Comparison of ENCODE assay signal across 9 cellular contexts in the genomic region with DNA sequence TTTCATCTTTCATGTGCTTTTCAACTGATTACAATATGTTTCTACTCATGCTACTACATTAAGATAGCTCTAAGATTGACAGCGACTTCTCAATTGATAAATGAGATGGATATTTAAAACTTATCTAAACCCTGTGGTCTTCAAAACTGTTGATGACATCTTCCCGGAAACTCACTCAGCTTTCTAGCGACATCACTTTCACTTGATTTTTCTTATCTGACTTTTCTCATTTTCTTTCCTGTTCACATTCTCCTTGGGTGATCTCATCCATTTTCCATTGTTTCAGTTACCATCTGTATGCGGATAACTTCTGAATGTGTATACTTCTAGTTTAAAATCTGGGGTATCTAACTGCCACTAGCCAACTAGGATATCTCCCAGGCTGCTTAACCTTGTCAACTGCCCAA. TPM values are rescaled to one million over a fixed set of nuclear protein-coding genes. Genes with fewer than 3 reads are reported as not detected.
DNase-seq lines count a peak whose midpoint lies in the region; ATAC-seq, FAIRE-seq and TF ChIP-seq lines count a peak whose summit lies in the region.
"Had no signal": no experiment of that assay in that cellular context is flagged by ENCODE, and none has a peak within 500 bp of the region (broad histone marks: within the 10 kb centered on the region; RNA-seq: fewer than 3 reads in every experiment).

No MANE protein-coding gene starts in this region.

- no peaks in the 10 kb centered on the region for H3K9me3 Mint-ChIP-seq in activated T-helper 17 cell treated with anti-CD3 and anti-CD28 coated beads, Interleukin-2, amount 50 U/mL, for 72 hours

- no peak for FAIRE-seq in GM12891 (lab: Jason Lieb, UNC)

- TF ChIP-seq POLR2A in GM12891 (IDR thresholded peaks at IDR 0.05; ENCODE audit: low read depth, low read length), result no peak

- intact Hi-C loops in posterior cingulate gyrus (cut with DNase I), result no loop called here

- peak; percentile 52 for DNase-seq in A172 (ENCODE audit: low spot score)
- DNase-seq in HT1080 (ENCODE audit: low read depth), result peak; percentile 52
- DNase-seq in hepatic stellate cell (ENCODE audit: low spot score), result peak; percentile 35
- DNase-seq in ureter (ENCODE audit: low spot score), result no peak
- DNase-seq in GM12891 (ENCODE audit: insufficient read length, low spot score), result no peak
- DNase-seq in posterior cingulate gyrus, result no peak
- DNase-seq in KG1 (lab: John Stamatoyannopoulos, UW), result no peak
- DNase-seq: nucleus accumbens had no signal

- H3K36me3 Mint-ChIP-seq in activated T-helper 17 cell treated with anti-CD3 and anti-CD28 coated beads, Interleukin-2, amount 50 U/mL, for 72 hours (ENCODE audit: low read depth), result peaks cover 90% of the 10 kb centered on the region

- ATAC-seq in activated T-helper 17 cell treated with anti-CD3 and anti-CD28 coated beads, Interleukin-2, amount 50 U/mL, for 72 hours (replicated peaks), result no peak

- H3K27me3 Mint-ChIP-seq in activated T-helper 17 cell treated with anti-CD3 and anti-CD28 coated beads, Interleukin-2, amount 50 U/mL, for 72 hours, result no peaks in the 10 kb centered on the region

- peak overlapping the region; percentile 84 for H3K27ac Mint-ChIP-seq in activated T-helper 17 cell treated with anti-CD3 and anti-CD28 coated beads, Interleukin-2, amount 50 U/mL, for 72 hours

- peak overlapping the region; percentile 100 for H3K4me3 Mint-ChIP-seq in activated T-helper 17 cell treated with anti-CD3 and anti-CD28 coated beads, Interleukin-2, amount 50 U/mL, for 72 hours

- H3K4me1 Mint-ChIP-seq in activated T-helper 17 cell treated with anti-CD3 and anti-CD28 coated beads, Interleukin-2, amount 50 U/mL, for 72 hours, result peaks cover 26% of the 10 kb centered on the region

TF ChIP-seq in GM12891, 5 proteins besides CTCF, POLR2A, EP300 and RAD21:
- TF ChIP-seq POU2F2 (IDR thresholded peaks at IDR 0.05; ENCODE audit: low read depth, low read length), result no peak
- TF ChIP-seq TAF1 (IDR thresholded peaks at IDR 0.05; ENCODE audit: low read depth, low read length), result no peak
- TF ChIP-seq PAX5 (IDR thresholded peaks at IDR 0.05; ENCODE audit: insufficient read depth, low read length, severe bottlenecking), result no peak
- no peak for TF ChIP-seq POLR2AphosphoS5 (IDR thresholded peaks at IDR 0.05; ENCODE audit: low read depth, low read length)
- TF ChIP-seq SPI1 (IDR thresholded peaks at IDR 0.05; ENCODE audit: low read depth, low read length), result no peak

RNA-seq across cellular contexts. Expression of gene POLR2B, which starts 3.1 kb away (rescaled TPM):
- total RNA-seq in A172 (2014; rRNA removed; shearing (Covaris generic)), result 138 and 174 TPM in 2 replicates
- total RNA-seq in HT1080 (2014; rRNA removed; shearing (Covaris generic)), result 116 and 122 TPM in 2 replicates
- 92.4 and 101 TPM in 2 replicates for polyA plus RNA-seq in HT1080 (2015; cell fraction: cytosol; rRNA removed)
- polyA plus RNA-seq in HT1080 (2015; cell fraction: nucleus; rRNA removed), result 305 and 318 TPM in 2 replicates
- total RNA-seq in activated T-helper 17 cell treated with anti-CD3 and anti-CD28 coated beads, Interleukin-2, amount 50 U/mL, for 72 hours, result 100 to 1,000 TPM; 105 to 133 TPM
- total RNA-seq in ureter, result 84.2 TPM
- 67.6 TPM for polyA plus RNA-seq in GM12891 (2012; ENCODE audit: low read depth, missing spikeins)

RNA-seq across cellular contexts. Expression of gene NOA1, which starts 4.4 kb away (rescaled TPM):
- 11.0 and 12.0 TPM in 2 replicates for total RNA-seq in A172 (2014; rRNA removed; shearing (Covaris generic))
- 21.4 and 23.5 TPM in 2 replicates for total RNA-seq in HT1080 (2014; rRNA removed; shearing (Covaris generic))
- 24.5 and 25.3 TPM in 2 replicates for polyA plus RNA-seq in HT1080 (2015; cell fraction: cytosol; rRNA removed)
- 27.6 and 28.1 TPM in 2 replicates for polyA plus RNA-seq in HT1080 (2015; cell fraction: nucleus; rRNA removed)
- 10 to 100 TPM; 18.8 to 19.7 TPM for total RNA-seq in activated T-helper 17 cell treated with anti-CD3 and anti-CD28 coated beads, Interleukin-2, amount 50 U/mL, for 72 hours
- total RNA-seq in ureter, result 15.7 TPM
- polyA plus RNA-seq in GM12891 (2012; ENCODE audit: low read depth, missing spikeins), result 18.4 TPM

Comparison
In these comparisons a context has a peak if more than half of its experiments do, and no peak if none do; other contexts are left out.
1. DNase-seq: peak in A172 (single experiment), HT1080 (single experiment) and hepatic stellate cell (single experiment); none in ureter (single experiment), GM12891 (single experiment), posterior cingulate gyrus (0 of 10) and KG1 (single experiment).